1 cellular context compared by ENCODE assay signal in the genomic region with DNA sequence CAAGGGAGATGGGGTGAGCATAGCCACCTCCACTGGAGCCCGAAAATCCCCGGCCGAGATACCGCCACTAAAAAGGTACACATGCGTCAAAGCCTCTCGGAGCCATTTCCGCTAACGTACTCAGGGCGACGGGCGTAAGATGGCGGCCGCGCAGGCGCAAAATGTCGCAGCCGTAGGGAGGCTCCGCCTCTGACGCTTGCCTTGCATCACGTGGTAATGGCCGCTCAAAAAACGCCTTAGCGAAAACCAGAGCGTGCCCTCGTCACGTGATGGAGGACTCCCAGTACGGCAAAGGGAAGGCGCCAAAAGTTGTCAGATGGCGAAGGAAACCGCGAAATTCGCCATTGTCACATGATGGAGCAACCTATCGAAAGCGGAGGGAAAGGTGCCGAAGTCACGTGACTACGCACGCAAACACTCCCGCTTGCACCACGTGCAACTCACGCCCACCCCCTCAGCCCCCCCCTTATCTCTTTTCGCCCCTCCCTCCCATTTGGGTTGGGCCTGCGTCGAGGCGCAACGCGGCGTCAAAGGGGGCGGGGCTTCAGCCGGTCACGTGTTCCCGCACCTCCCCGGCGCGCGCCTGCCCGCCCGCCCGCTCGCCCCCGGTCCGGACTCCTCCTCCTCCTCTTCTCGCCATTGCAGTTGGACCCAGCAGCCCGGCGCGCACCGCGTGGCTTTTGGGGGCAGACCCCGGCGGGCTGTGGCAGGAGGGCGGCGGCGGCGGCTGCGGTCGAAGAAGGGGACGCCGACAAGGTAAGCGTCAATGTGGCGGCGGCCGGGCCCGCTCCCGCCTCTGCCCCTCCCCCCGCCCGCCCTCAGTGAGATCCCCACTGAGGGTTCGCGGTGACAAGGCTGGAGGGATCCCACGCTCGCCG.
TF ChIP-seq lines count a peak whose summit lies in the region.

A gene (plus strand): TSS at position 615 of the 878 bp plus-strand sequence. CDS start 16,260 bp downstream, outside the sequence.

TF ChIP-seq in SK-N-SH, 30 proteins besides CTCF, POLR2A, EP300 and RAD21 (continued from another document):
- TF ChIP-seq, protein P1, sequence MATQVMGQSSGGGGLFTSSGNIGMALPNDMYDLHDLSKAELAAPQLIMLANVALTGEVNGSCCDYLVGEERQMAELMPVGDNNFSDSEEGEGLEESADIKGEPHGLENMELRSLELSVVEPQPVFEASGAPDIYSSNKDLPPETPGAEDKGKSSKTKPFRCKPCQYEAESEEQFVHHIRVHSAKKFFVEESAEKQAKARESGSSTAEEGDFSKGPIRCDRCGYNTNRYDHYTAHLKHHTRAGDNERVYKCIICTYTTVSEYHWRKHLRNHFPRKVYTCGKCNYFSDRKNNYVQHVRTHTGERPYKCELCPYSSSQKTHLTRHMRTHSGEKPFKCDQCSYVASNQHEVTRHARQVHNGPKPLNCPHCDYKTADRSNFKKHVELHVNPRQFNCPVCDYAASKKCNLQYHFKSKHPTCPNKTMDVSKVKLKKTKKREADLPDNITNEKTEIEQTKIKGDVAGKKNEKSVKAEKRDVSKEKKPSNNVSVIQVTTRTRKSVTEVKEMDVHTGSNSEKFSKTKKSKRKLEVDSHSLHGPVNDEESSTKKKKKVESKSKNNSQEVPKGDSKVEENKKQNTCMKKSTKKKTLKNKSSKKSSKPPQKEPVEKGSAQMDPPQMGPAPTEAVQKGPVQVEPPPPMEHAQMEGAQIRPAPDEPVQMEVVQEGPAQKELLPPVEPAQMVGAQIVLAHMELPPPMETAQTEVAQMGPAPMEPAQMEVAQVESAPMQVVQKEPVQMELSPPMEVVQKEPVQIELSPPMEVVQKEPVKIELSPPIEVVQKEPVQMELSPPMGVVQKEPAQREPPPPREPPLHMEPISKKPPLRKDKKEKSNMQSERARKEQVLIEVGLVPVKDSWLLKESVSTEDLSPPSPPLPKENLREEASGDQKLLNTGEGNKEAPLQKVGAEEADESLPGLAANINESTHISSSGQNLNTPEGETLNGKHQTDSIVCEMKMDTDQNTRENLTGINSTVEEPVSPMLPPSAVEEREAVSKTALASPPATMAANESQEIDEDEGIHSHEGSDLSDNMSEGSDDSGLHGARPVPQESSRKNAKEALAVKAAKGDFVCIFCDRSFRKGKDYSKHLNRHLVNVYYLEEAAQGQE (IDR thresholded peaks at IDR 0.05; ENCODE audit: low read depth, low read length): no peak
- TF ChIP-seq, protein P2, sequence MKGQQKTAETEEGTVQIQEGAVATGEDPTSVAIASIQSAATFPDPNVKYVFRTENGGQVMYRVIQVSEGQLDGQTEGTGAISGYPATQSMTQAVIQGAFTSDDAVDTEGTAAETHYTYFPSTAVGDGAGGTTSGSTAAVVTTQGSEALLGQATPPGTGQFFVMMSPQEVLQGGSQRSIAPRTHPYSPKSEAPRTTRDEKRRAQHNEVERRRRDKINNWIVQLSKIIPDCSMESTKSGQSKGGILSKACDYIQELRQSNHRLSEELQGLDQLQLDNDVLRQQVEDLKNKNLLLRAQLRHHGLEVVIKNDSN (IDR thresholded peaks at IDR 0.05; ENCODE audit: borderline replicate concordance, low read depth): peak; percentile 99
- TF ChIP-seq TCF12 (IDR thresholded peaks at IDR 0.05) (no peak; the same call in 1 of the 2 replicates), NRF1 (IDR thresholded peaks at IDR 0.05; ENCODE audit: low read depth, low read length) (peak; percentile 83), RCOR1 (IDR thresholded peaks at IDR 0.05; ENCODE audit: low read length) (peak; percentile 81), SIN3A (IDR thresholded peaks at IDR 0.05; ENCODE audit: borderline replicate concordance, low read depth, low read length) (peak; percentile 87; the same call in 1 of the 2 replicates), YY1 (IDR thresholded peaks at IDR 0.05; ENCODE audit: low read depth) (peak; percentile 96), MEF2A (IDR thresholded peaks at IDR 0.05; ENCODE audit: borderline replicate concordance, low read depth) (no peak), GABPA (IDR thresholded peaks at IDR 0.05; ENCODE audit: low read depth) (peak; percentile 61)
- TF ChIP-seq, protein P3, sequence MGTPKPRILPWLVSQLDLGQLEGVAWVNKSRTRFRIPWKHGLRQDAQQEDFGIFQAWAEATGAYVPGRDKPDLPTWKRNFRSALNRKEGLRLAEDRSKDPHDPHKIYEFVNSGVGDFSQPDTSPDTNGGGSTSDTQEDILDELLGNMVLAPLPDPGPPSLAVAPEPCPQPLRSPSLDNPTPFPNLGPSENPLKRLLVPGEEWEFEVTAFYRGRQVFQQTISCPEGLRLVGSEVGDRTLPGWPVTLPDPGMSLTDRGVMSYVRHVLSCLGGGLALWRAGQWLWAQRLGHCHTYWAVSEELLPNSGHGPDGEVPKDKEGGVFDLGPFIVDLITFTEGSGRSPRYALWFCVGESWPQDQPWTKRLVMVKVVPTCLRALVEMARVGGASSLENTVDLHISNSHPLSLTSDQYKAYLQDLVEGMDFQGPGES (IDR thresholded peaks at IDR 0.05; ENCODE audit: low read depth, low read length): no peak
- TF ChIP-seq, protein P4, sequence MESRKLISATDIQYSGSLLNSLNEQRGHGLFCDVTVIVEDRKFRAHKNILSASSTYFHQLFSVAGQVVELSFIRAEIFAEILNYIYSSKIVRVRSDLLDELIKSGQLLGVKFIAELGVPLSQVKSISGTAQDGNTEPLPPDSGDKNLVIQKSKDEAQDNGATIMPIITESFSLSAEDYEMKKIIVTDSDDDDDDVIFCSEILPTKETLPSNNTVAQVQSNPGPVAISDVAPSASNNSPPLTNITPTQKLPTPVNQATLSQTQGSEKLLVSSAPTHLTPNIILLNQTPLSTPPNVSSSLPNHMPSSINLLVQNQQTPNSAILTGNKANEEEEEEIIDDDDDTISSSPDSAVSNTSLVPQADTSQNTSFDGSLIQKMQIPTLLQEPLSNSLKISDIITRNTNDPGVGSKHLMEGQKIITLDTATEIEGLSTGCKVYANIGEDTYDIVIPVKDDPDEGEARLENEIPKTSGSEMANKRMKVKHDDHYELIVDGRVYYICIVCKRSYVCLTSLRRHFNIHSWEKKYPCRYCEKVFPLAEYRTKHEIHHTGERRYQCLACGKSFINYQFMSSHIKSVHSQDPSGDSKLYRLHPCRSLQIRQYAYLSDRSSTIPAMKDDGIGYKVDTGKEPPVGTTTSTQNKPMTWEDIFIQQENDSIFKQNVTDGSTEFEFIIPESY (IDR thresholded peaks at IDR 0.05; ENCODE audit: borderline replicate concordance, low read depth): 0 out of 2 replicates have a peak, but pooled peaks have one; percentile 74
